In genomic region chr10:30026578-30026977, GRCh38 we compare ENCODE assay signal across 11 cellular contexts. TPM values are rescaled to one million over a fixed set of nuclear protein-coding genes. Genes with fewer than 3 reads are reported as not detected.
A peak's percentile ranks its signal among the peaks of the same experiment; 100 is the strongest.
DNase-seq lines count a peak whose midpoint lies in the region; ATAC-seq, FAIRE-seq and TF ChIP-seq lines count a peak whose summit lies in the region.
"Had no signal": no experiment of that assay in that cellular context is flagged by ENCODE, and none has a peak within 500 bp of the region (broad histone marks: within the 10 kb centered on the region; RNA-seq: fewer than 3 reads in every experiment).

No MANE protein-coding gene starts in this region.

- in situ Hi-C loops in mammary epithelial cell (cut with MboI; ENCODE audit: low sequenced_read_pairs in 2 of 2), result no loop called here

- peak; percentile 47 for DNase-seq in activated CD8-positive, alpha-beta memory T cell treated with anti-CD3 and anti-CD28 coated beads, Interleukin-2, amount 10 ng/mL, durations not matched to agents 7 days and 5 days
- DNase-seq in activated CD8-positive, alpha-beta memory T cell treated with anti-CD3 and anti-CD28 coated beads, Interleukin-2, amount 50 U/mL, for 4 hours, result no peak
- DNase-seq in MM.1S, result no peak
- DNase-seq in mammary epithelial cell, result no peak
- peak; percentile 82 for DNase-seq in spleen
- no peak for DNase-seq in SIG-M5 treated with dmso at 0.1 percent for 504 hours (lab: John Stamatoyannopoulos, UW; ENCODE audit: unreplicated experiment)
- no peak for DNase-seq in NCI-H1105 treated with DMSO at 0.1 percent for 48 hours (lab: John Stamatoyannopoulos, UW)
- DNase-seq in small intestine, result no peak
- DNase-seq: NCI-H446 had no signal

- peaks cover 44% of the 10 kb centered on the region for H3K4me1 Mint-ChIP-seq in activated CD8-positive, alpha-beta memory T cell treated with anti-CD3 and anti-CD28 coated beads, Interleukin-2, amount 10 ng/mL, durations not matched to agents 7 days and 5 days

- no peaks in the 10 kb centered on the region for H3K27me3 ChIP-seq in MM.1S (replicated peaks; ENCODE audit: insufficient read depth, low read length)
- H3K27me3 ChIP-seq in mammary epithelial cell (ENCODE audit: insufficient read depth, low read length), result no peaks in the 10 kb centered on the region
- peaks cover 0 to 55% (median 0%) of the 10 kb centered on the region in 7 donors for H3K27me3 ChIP-seq in spleen (replicated peaks in 1 of 7)
- H3K27me3 ChIP-seq in small intestine (ENCODE audit: control insufficient read depth in 2 of 2, insufficient read depth in 2 of 2, low read length in 2 of 2), result no peaks in the 10 kb centered on the region

- H3K9ac ChIP-seq in MM.1S (ENCODE audit: low read length), result peak overlapping the region; percentile 47; the same call in 1 of the 2 replicates
- no peak overlapping the region for H3K9ac ChIP-seq in mammary epithelial cell (ENCODE audit: insufficient read depth, low read length)

- no peak for TF ChIP-seq CTCF in MM.1S (IDR thresholded peaks at IDR 0.05; ENCODE audit: low read length)
- TF ChIP-seq CTCF in mammary epithelial cell (conservative IDR thresholded peaks at IDR 0.05 in 1 of 2, IDR thresholded peaks at IDR 0.05 in 1 of 2; ENCODE audit: extremely low read depth in 1 of 2, insufficient read depth in 1 of 2, low read depth in 1 of 2, low read length in 2 of 2), result no peak
- no peak for TF ChIP-seq CTCF in spleen (IDR thresholded peaks at IDR 0.05 in 8 of 11, conservative IDR thresholded peaks at IDR 0.05 in 3 of 11)

- peak overlapping the region; percentile 66 for H3K4me3 Mint-ChIP-seq in activated CD8-positive, alpha-beta memory T cell treated with anti-CD3 and anti-CD28 coated beads, Interleukin-2, amount 10 ng/mL, durations not matched to agents 7 days and 5 days
- H3K4me3 Mint-ChIP-seq: brain had no signal

- peaks cover 35% of the 10 kb centered on the region for H3K27me3 Mint-ChIP-seq in activated CD8-positive, alpha-beta memory T cell treated with anti-CD3 and anti-CD28 coated beads, Interleukin-2, amount 10 ng/mL, durations not matched to agents 7 days and 5 days
- H3K27me3 Mint-ChIP-seq: brain had no signal

- TF ChIP-seq POLR2A in spleen (IDR thresholded peaks at IDR 0.05), result no peak

- H3K4me2 ChIP-seq in MM.1S (ENCODE audit: low read depth, low read length), result peak overlapping the region; percentile 86
- H3K4me2 ChIP-seq in mammary epithelial cell (ENCODE audit: insufficient read depth, low read depth, low read length), result peak overlapping the region; percentile 67

- H4K20me1 ChIP-seq in MM.1S (ENCODE audit: insufficient read depth, low read length) (no peaks in the 10 kb centered on the region), mammary epithelial cell (ENCODE audit: insufficient read depth, low read length) (no peaks in the 10 kb centered on the region)

- peaks cover 7% of the 10 kb centered on the region; the same call in 1 of the 2 replicates for H3F3A ChIP-seq in MM.1S (ENCODE audit: insufficient read depth, low read length)

- CTCF ChIA-PET in activated CD8-positive, alpha-beta memory T cell treated with anti-CD3 and anti-CD28 coated beads, Interleukin-2, amount 10 ng/mL, durations not matched to agents 7 days and 5 days (lab: Charles Lee), result interaction anchor here (1.1 to 3.0 kb wide), 13 partner anchors 12 to 438 kb away, joined by 3 to 28 read pairs (median 6); no protein-coding TSS in a partner anchor
- CTCF ChIA-PET in mammary epithelial cell (lab: Charles Lee; ENCODE audit: low non-redundant PET), result interaction anchor here (0.5 to 0.6 kb wide), 3 partner anchors 14 to 215 kb away, joined by 3 to 4 read pairs (median 3); no protein-coding TSS in a partner anchor

- dilution Hi-C loops in mammary epithelial cell (cut with HindIII; ENCODE audit: low sequenced_read_pairs), result no loop called here

- H3K36me3 Mint-ChIP-seq in activated CD8-positive, alpha-beta memory T cell treated with anti-CD3 and anti-CD28 coated beads, Interleukin-2, amount 10 ng/mL, durations not matched to agents 7 days and 5 days, result peaks cover 4% of the 10 kb centered on the region

- no peaks in the 10 kb centered on the region for H3K9me2 ChIP-seq in MM.1S (replicated peaks; ENCODE audit: insufficient read depth, low read length)

- no peaks in the 10 kb centered on the region for H3K9me3 ChIP-seq in MM.1S (replicated peaks; ENCODE audit: insufficient read depth, low read length)
- no peaks in the 10 kb centered on the region for H3K9me3 ChIP-seq in mammary epithelial cell (replicated peaks; ENCODE audit: insufficient read depth, low read length)
- no peaks in the 10 kb centered on the region for H3K9me3 ChIP-seq in spleen
- H3K9me3 ChIP-seq in small intestine (ENCODE audit: control insufficient read depth, low read depth), result no peaks in the 10 kb centered on the region

- peak overlapping the region; percentile 64 for H2AFZ ChIP-seq in MM.1S (ENCODE audit: low read length)
- H2AFZ ChIP-seq in mammary epithelial cell (ENCODE audit: low read depth, low read length), result peak overlapping the region; percentile 79

- no peak for ATAC-seq in activated CD8-positive, alpha-beta memory T cell treated with anti-CD3 and anti-CD28 coated beads, Interleukin-2, amount 10 ng/mL, durations not matched to agents 7 days and 5 days

- peak overlapping the region; percentile 84 for H3K27ac Mint-ChIP-seq in activated CD8-positive, alpha-beta memory T cell treated with anti-CD3 and anti-CD28 coated beads, Interleukin-2, amount 10 ng/mL, durations not matched to agents 7 days and 5 days
- H3K27ac Mint-ChIP-seq: brain had no signal

- no peaks in the 10 kb centered on the region for H3K79me2 ChIP-seq in MM.1S (ENCODE audit: low read length)
- no peaks in the 10 kb centered on the region for H3K79me2 ChIP-seq in mammary epithelial cell (ENCODE audit: insufficient read depth, low read length)

- H3K27ac ChIP-seq in MM.1S (ENCODE audit: low read length), result peak overlapping the region; percentile 73; the same call in 1 of the 2 replicates
- no peak overlapping the region for H3K27ac ChIP-seq in mammary epithelial cell (ENCODE audit: insufficient read depth, low read depth, low read length)
- peak overlapping the region in 7 of 8 donors; percentile 25 to 83 (median 72) for H3K27ac ChIP-seq in spleen
- H3K27ac ChIP-seq in small intestine (ENCODE audit: low read depth in 1 of 2, low read length in 1 of 2), result no peak overlapping the region

- peaks cover 12% of the 10 kb centered on the region for H3K4me1 ChIP-seq in MM.1S (ENCODE audit: low read length)
- peaks cover 6% of the 10 kb centered on the region for H3K4me1 ChIP-seq in mammary epithelial cell (ENCODE audit: insufficient read depth, low read length)
- H3K4me1 ChIP-seq in spleen, result peaks cover 6 to 36% (median 26%) of the 10 kb centered on the region in 6 donors
- H3K4me1 ChIP-seq in small intestine (ENCODE audit: control insufficient read depth in 2 of 2, insufficient read depth in 1 of 2, low read depth in 1 of 2, low read length in 1 of 2), result peaks cover 0 to 2% of the 10 kb centered on the region in 2 donors

- FAIRE-seq in small intestine (lab: Jason Lieb, UNC), result no peak
- FAIRE-seq: H54 had no signal

- no peaks in the 10 kb centered on the region for H3K9me3 Mint-ChIP-seq in activated CD8-positive, alpha-beta memory T cell treated with anti-CD3 and anti-CD28 coated beads, Interleukin-2, amount 10 ng/mL, durations not matched to agents 7 days and 5 days (ENCODE audit: low read depth)
- H3K9me3 Mint-ChIP-seq: brain had no signal

- intact Hi-C loops in mammary epithelial cell (cut with micrococcal nuclease) (no loop called here), spleen (cut with DNase I; ENCODE audit: low total_unique reads) (no loop called here)

- H3K4me3 ChIP-seq in MM.1S (ENCODE audit: low read length) (peak overlapping the region; percentile 66), mammary epithelial cell (replicated peaks in 1 of 3; ENCODE audit: insufficient read depth in 1 of 3, low read depth in 2 of 3, low read length in 3 of 3) (peak overlapping the region in 2 of 3 experiments; percentile 13 to 28), spleen (peak overlapping the region in 6 of 8 donors; percentile 9 to 68 (median 28)), small intestine (ENCODE audit: low read depth in 1 of 2, low read length in 2 of 2) (no peak overlapping the region)

- WGBS in mammary epithelial cell (ENCODE audit: low coverage, missing lambda C conversion rate), result 67% methylated on average over 5 of the region's 10 CpGs
- 78 to 91% (median 80%) methylated on average over 4 to 10 of the region's 10 CpGs for WGBS in spleen, 5 donors
- WGBS in small intestine, 3 donors, result 91% methylated on average over 10 of the region's 10 CpGs

- H3K36me3 ChIP-seq in MM.1S (replicated peaks; ENCODE audit: insufficient read depth, low read length) (no peaks in the 10 kb centered on the region), mammary epithelial cell (ENCODE audit: insufficient read depth, low read length) (no peaks in the 10 kb centered on the region), spleen (no peaks in the 10 kb centered on the region), small intestine (ENCODE audit: control insufficient read depth in 2 of 2, insufficient read depth in 2 of 2, low read length in 2 of 2) (no peaks in the 10 kb centered on the region)

- BruUV-seq in mammary epithelial cell (replicated peaks; lab: Mats Ljungman, UMichigan), result no TSS peak

RNA-seq across cellular contexts. Expression of gene JCAD, which starts 32.8 kb away (rescaled TPM):
- under 1 TPM; 0.16 to 0.58 TPM for total RNA-seq in activated CD8-positive, alpha-beta memory T cell treated with anti-CD3 and anti-CD28 coated beads, Interleukin-2, amount 10 ng/mL, durations not matched to agents 7 days and 5 days
- total RNA-seq in mammary epithelial cell, result under 1 TPM; 0.17 to 0.21 TPM
- polyA plus RNA-seq in mammary epithelial cell, result 0.11 TPM
- 17.6 TPM for polyA minus RNA-seq in mammary epithelial cell
- total RNA-seq in spleen, result 1 to 10 TPM; 1.2 to 5.2 (median 2.2) TPM
- polyA plus RNA-seq in spleen, result under 1 TPM; 0.26 to 0.83 (median 0.64) TPM
- polyA plus RNA-seq in small intestine, result 1 to 10 TPM in 1 of 3 donors, under 1 TPM in 2; 0.22 to 5.0 (median 0.54) TPM

Comparison
In these comparisons a context has a peak if more than half of its experiments do, and no peak if none do; other contexts are left out.
1. DNase-seq: peak in activated CD8-positive, alpha-beta memory T cell treated with anti-CD3 and anti-CD28 coated beads, Interleukin-2, amount 10 ng/mL, durations not matched to agents 7 days and 5 days (single experiment) and spleen (single experiment); none in activated CD8-positive, alpha-beta memory T cell treated with anti-CD3 and anti-CD28 coated beads, Interleukin-2, amount 50 U/mL, for 4 hours (single experiment), MM.1S (single experiment), mammary epithelial cell (single experiment), SIG-M5 treated with dmso at 0.1 percent for 504 hours (single experiment), NCI-H1105 treated with DMSO at 0.1 percent for 48 hours (single experiment) and small intestine (single experiment).
2. H3K27ac ChIP-seq: peak in MM.1S (single experiment) and spleen (7 of 8); none in mammary epithelial cell (single experiment) and small intestine (0 of 2).
3. H3K4me3 ChIP-seq: peak in MM.1S (single experiment), mammary epithelial cell (2 of 3) and spleen (6 of 8); none in small intestine (0 of 2).